14 cellular contexts compared by ENCODE assay signal in genomic region chr3:43758826-43759225, GRCh38.
A peak's percentile ranks its signal among the peaks of the same experiment; 100 is the strongest.
DNase-seq lines count a peak whose midpoint lies in the region; ATAC-seq and TF ChIP-seq lines count a peak whose summit lies in the region.
"Had no signal": no experiment of that assay in that cellular context is flagged by ENCODE, and none has a peak within 500 bp of the region (broad histone marks: within the 10 kb centered on the region; RNA-seq: fewer than 3 reads in every experiment).

No MANE protein-coding gene starts in this region.

- H3K27ac ChIP-seq in CD4-positive, CD25-positive, alpha-beta regulatory T cell (ENCODE audit: insufficient read depth, low read length, poor library complexity, severe bottlenecking) = peak overlapping the region; percentile 63
- H3K27ac ChIP-seq in SJSA1 (peak overlapping the region; percentile 22), heart left ventricle (peak overlapping the region in 11 of 12 donors; percentile 30 to 78 (median 57)), parathyroid adenoma (peak overlapping the region; percentile 40)

- TF ChIP-seq CTCF in heart left ventricle (IDR thresholded peaks at IDR 0.05) (no peak), parathyroid adenoma (IDR thresholded peaks at IDR 0.05) (no peak), GM13977 (IDR thresholded peaks at IDR 0.05; ENCODE audit: extremely low read depth, insufficient read depth, missing control alignments) (no peak)

- no peaks in the 10 kb centered on the region for H3K36me3 ChIP-seq in CD4-positive, CD25-positive, alpha-beta regulatory T cell (ENCODE audit: control insufficient read depth, insufficient read depth, low read length)
- H3K36me3 ChIP-seq in SJSA1 = no peaks in the 10 kb centered on the region
- H3K36me3 ChIP-seq in heart left ventricle = no peaks in the 10 kb centered on the region
- no peaks in the 10 kb centered on the region for H3K36me3 ChIP-seq in parathyroid adenoma (ENCODE audit: control insufficient read depth, insufficient read depth, low read length)
- H3K36me3 ChIP-seq: spleen had no signal

- TF ChIP-seq POLR2A in heart left ventricle (IDR thresholded peaks at IDR 0.05) = no peak

- no peaks in the 10 kb centered on the region for H3K27me3 Mint-ChIP-seq in CD4-positive, CD25-positive, alpha-beta regulatory T cell

- in situ Hi-C loops in GM13977 (cut with MboI; ENCODE audit: low pct_unique_long_range_greater_than_20kb, low sequenced_read_pairs, unreplicated experiment) = no loop called here

- ATAC-seq in CD4-positive, CD25-positive, alpha-beta regulatory T cell (ENCODE audit: low read depth in 2 of 2) = no peak
- peak in 3 of 4 donors; percentile 29 to 42 (median 37) for ATAC-seq in heart left ventricle
- no peak for ATAC-seq in GM18909 (IDR thresholded peaks at IDR 0.05; ENCODE audit: poor library complexity, unreplicated experiment)

- peak overlapping the region; percentile 88 to 99 (median 96) for H3K27ac Mint-ChIP-seq in CD4-positive, CD25-positive, alpha-beta regulatory T cell

- no peak overlapping the region for H3K4me2 ChIP-seq in parathyroid adenoma (ENCODE audit: low read length)

- H3K9me3 ChIP-seq in CD4-positive, CD25-positive, alpha-beta regulatory T cell (ENCODE audit: control insufficient read depth in 2 of 2, low read length in 2 of 2) = no peaks in the 10 kb centered on the region
- no peaks in the 10 kb centered on the region for H3K9me3 ChIP-seq in SJSA1 (replicated peaks)
- no peaks in the 10 kb centered on the region for H3K9me3 ChIP-seq in heart left ventricle
- H3K9me3 ChIP-seq in parathyroid adenoma (ENCODE audit: control insufficient read depth, low read length) = no peaks in the 10 kb centered on the region
- H3K9me3 ChIP-seq: spleen had no signal

- DNase-seq in CD4-positive, CD25-positive, alpha-beta regulatory T cell = peak in 1 of 3 donors; percentile 26
- DNase-seq in SJSA1 (ENCODE audit: low read depth in 1 of 2, low spot score in 2 of 2) (no peak), heart left ventricle (no peak), GM13977 (ENCODE audit: low spot score) (no peak), LoVo (ENCODE audit: low spot score) (no peak), iPS-NIHi7 (ENCODE audit: extremely low spot score) (no peak)
- DNase-seq: activated naive CD4-positive, alpha-beta T cell treated with anti-CD3 and anti-CD28 coated beads, Interleukin-2, amount 50 U/mL, for 16 hours; central memory CD4-positive, alpha-beta T cell; DMS79; MV-4-11; NCI-H2107; spleen had no signal

- WGBS in heart left ventricle, 4 donors = 19 to 46% (median 29%) methylated on average over 3 of the region's 3 CpGs

- peak overlapping the region; percentile 51 for H2AFZ ChIP-seq in parathyroid adenoma

- H3K4me1 ChIP-seq in CD4-positive, CD25-positive, alpha-beta regulatory T cell (ENCODE audit: control insufficient read depth, insufficient read depth, low read length, poor library complexity, severe bottlenecking) = peaks cover 54% of the 10 kb centered on the region
- peaks cover 30% of the 10 kb centered on the region for H3K4me1 ChIP-seq in SJSA1 (replicated peaks)
- H3K4me1 ChIP-seq in heart left ventricle = peaks cover 0 to 25% (median 14%) of the 10 kb centered on the region in 12 donors
- peaks cover 15% of the 10 kb centered on the region for H3K4me1 ChIP-seq in parathyroid adenoma

- no peaks in the 10 kb centered on the region for H3K79me2 ChIP-seq in parathyroid adenoma

- peaks cover 30 to 62% (median 49%) of the 10 kb centered on the region in 4 donors for H3K4me1 Mint-ChIP-seq in CD4-positive, CD25-positive, alpha-beta regulatory T cell

- no peak overlapping the region for H3K9ac ChIP-seq in parathyroid adenoma

- intact Hi-C loops in heart left ventricle (cut with DNase I) = loop anchor here in 1 of 10 donors (5.0 to 10.0 kb wide), 2 partner anchors 67 to 214 kb away; partner anchors contain the start of gene ABHD5

- no peaks in the 10 kb centered on the region for H3K27me3 ChIP-seq in CD4-positive, CD25-positive, alpha-beta regulatory T cell (ENCODE audit: control insufficient read depth, insufficient read depth, low read length)
- H3K27me3 ChIP-seq in SJSA1 (replicated peaks) (no peaks in the 10 kb centered on the region), heart left ventricle (no peaks in the 10 kb centered on the region), parathyroid adenoma (ENCODE audit: control insufficient read depth, insufficient read depth, low read length) (no peaks in the 10 kb centered on the region)
- H3K27me3 ChIP-seq: spleen had no signal

- no peak overlapping the region for H3K4me3 ChIP-seq in CD4-positive, CD25-positive, alpha-beta regulatory T cell (ENCODE audit: low read depth, low read length)
- H3K4me3 ChIP-seq in SJSA1 (no peak overlapping the region), heart left ventricle (no peak overlapping the region), parathyroid adenoma (ENCODE audit: low read depth, low read length) (no peak overlapping the region)
- H3K4me3 ChIP-seq: spleen had no signal

- H3K4me3 Mint-ChIP-seq in CD4-positive, CD25-positive, alpha-beta regulatory T cell = peak overlapping the region; percentile 39 to 71 (median 41)

- H3K36me3 Mint-ChIP-seq in CD4-positive, CD25-positive, alpha-beta regulatory T cell = peaks cover 3% of the 10 kb centered on the region

- H3K9me3 Mint-ChIP-seq in CD4-positive, CD25-positive, alpha-beta regulatory T cell = no peaks in the 10 kb centered on the region

Comparison
In these comparisons a context has a peak if more than half of its experiments do, and no peak if none do; other contexts are left out.
1. ATAC-seq: peak in heart left ventricle (3 of 4); none in CD4-positive, CD25-positive, alpha-beta regulatory T cell (0 of 2) and GM18909 (single experiment).
2. Peak in every context shown above with its lines, with median percentiles within 50 percentile points of each other: H3K27ac ChIP-seq.